ENCODE assay signal across 7 cellular contexts in the genomic region with DNA sequence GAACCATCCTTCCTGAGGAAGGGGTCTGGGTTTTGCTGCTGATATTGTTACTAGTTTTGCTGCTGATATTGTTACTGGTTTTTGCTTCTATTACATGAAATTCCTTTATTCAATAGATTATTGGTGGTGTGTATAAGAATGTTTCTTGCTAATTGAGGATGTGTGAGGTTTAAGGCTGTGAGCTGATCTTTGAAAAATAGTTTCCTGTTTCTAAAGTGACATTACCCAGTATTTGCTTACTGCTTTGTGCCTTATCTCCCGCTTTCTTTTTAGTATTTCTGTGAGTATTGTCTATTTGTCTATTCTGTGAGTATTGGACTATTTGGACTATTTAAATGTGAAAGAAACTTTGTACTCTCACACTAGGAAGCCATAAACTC. TPM values are rescaled to one million over a fixed set of nuclear protein-coding genes. Genes with fewer than 3 reads are reported as not detected.
A peak's percentile ranks its signal among the peaks of the same experiment; 100 is the strongest.
DNase-seq lines count a peak whose midpoint lies in the region; ATAC-seq and TF ChIP-seq lines count a peak whose summit lies in the region.

No MANE protein-coding gene starts in this region.

- peak overlapping the region; percentile 98 for H3K23ac ChIP-seq in IMR-90 (ENCODE audit: low read depth, low read length)

- H3K27me3 Mint-ChIP-seq in activated naive CD8-positive, alpha-beta T cell treated with anti-CD3 and anti-CD28 coated beads, Interleukin-2, amount 50 U/mL, for 24 hours, result no peaks in the 10 kb centered on the region

- in situ Hi-C loops in IMR-90 (cut with MboI; ENCODE audit: low sequenced_read_pairs), result no loop called here

- H4K20me1 ChIP-seq in IMR-90 (ENCODE audit: insufficient read depth, low read length), result 0 out of 2 replicates have a peak, but pooled peaks cover 2% of the 10 kb centered on the region

- CTCF ChIA-PET in IMR-90 (lab: Yijun Ruan, JAX), result interaction anchor here (0.7 to 1.1 kb wide), 3 partner anchors 17 to 1004 kb away, joined by 3 to 4 read pairs (median 3); no protein-coding TSS in a partner anchor

- H4K8ac ChIP-seq in IMR-90 (ENCODE audit: low read depth in 2 of 2, low read length in 2 of 2), result peak overlapping the region; percentile 11 to 44; a peak in 2 of 4 replicates

- no peak overlapping the region for H2AK9ac ChIP-seq in IMR-90 (replicated peaks; ENCODE audit: low read depth, low read length, poor library complexity)

- H3K56ac ChIP-seq in IMR-90 (ENCODE audit: extremely low read depth, insufficient read depth, low read length), result 0 out of 2 replicates have a peak overlapping the region, but pooled peaks have one; percentile 37

- H3K36me3 Mint-ChIP-seq in activated naive CD8-positive, alpha-beta T cell treated with anti-CD3 and anti-CD28 coated beads, Interleukin-2, amount 50 U/mL, for 24 hours (ENCODE audit: low read depth), result peaks cover 15% of the 10 kb centered on the region

- H3K4me3 Mint-ChIP-seq in activated naive CD8-positive, alpha-beta T cell treated with anti-CD3 and anti-CD28 coated beads, Interleukin-2, amount 50 U/mL, for 24 hours, result peak overlapping the region; percentile 88

- TF ChIP-seq POLR2A in IMR-90 (IDR thresholded peaks at IDR 0.05; ENCODE audit: low read depth, low read length) (no peak), stomach (IDR thresholded peaks at IDR 0.05) (no peak)

- ATAC-seq in IMR-90 (ENCODE audit: low read depth) (no peak), left lung (no peak), GM21619 (IDR thresholded peaks at IDR 0.05; ENCODE audit: unreplicated experiment) (no peak)
- no peak for ATAC-seq in activated naive CD8-positive, alpha-beta T cell treated with anti-CD3 and anti-CD28 coated beads, Interleukin-2, amount 50 U/mL, for 24 hours

- H3K14ac ChIP-seq in IMR-90 (replicated peaks; ENCODE audit: low read depth, low read length), result peak overlapping the region; percentile 86; the same call in 1 of the 2 replicates

- H2BK120ac ChIP-seq in IMR-90 (ENCODE audit: low read depth, low read length), result peak overlapping the region; percentile 83; the same call in 1 of the 2 replicates

- no peak overlapping the region for H4K91ac ChIP-seq in IMR-90 (ENCODE audit: insufficient read depth, low read depth, low read length)

- peak overlapping the region; percentile 84; the same call in 1 of the 2 replicates for H3K18ac ChIP-seq in IMR-90 (ENCODE audit: low read depth, low read length)

- H3K9me1 ChIP-seq in IMR-90 (ENCODE audit: insufficient read depth, low read length), result peaks cover 14% of the 10 kb centered on the region; the same call in 1 of the 2 replicates

- WGBS in IMR-90 (ENCODE audit: extremely low coverage in 2 of 2, insufficient read length in 1 of 2), 2 experiments, result no CpG with 5 or more reads among the region's 1 CpG
- 14 to 23% (median 18%) methylated on average over 1 of the region's 1 CpG for WGBS in stomach, 5 donors

- DNase-seq in IMR-90 (no peak), left lung (no peak), stomach (no peak), glomerular visceral epithelial cell (ENCODE audit: extremely low spot score) (no peak), DMS 273 treated with DMSO at 0.1 percent for 48 hours (lab: John Stamatoyannopoulos, UW) (no peak)
- no peak for DNase-seq in activated naive CD8-positive, alpha-beta T cell treated with anti-CD3 and anti-CD28 coated beads, Interleukin-2, amount 50 U/mL, for 24 hours

- H3K4me1 Mint-ChIP-seq in activated naive CD8-positive, alpha-beta T cell treated with anti-CD3 and anti-CD28 coated beads, Interleukin-2, amount 50 U/mL, for 24 hours, result peaks cover 94% of the 10 kb centered on the region

- H3K9me3 ChIP-seq in IMR-90 (ENCODE audit: control insufficient read depth, insufficient read depth, low read length), result no peaks in the 10 kb centered on the region
- no peaks in the 10 kb centered on the region for H3K9me3 ChIP-seq in left lung
- H3K9me3 ChIP-seq in stomach, result no peaks in the 10 kb centered on the region

- peaks cover 18% of the 10 kb centered on the region for H3K4me1 ChIP-seq in IMR-90 (ENCODE audit: control insufficient read depth, insufficient read depth, low read length)
- H3K4me1 ChIP-seq in left lung, result peaks cover 24 to 89% of the 10 kb centered on the region in 2 donors
- H3K4me1 ChIP-seq in stomach, result peaks cover 30 to 69% (median 45%) of the 10 kb centered on the region in 4 donors

- dilution Hi-C loops in IMR-90 (cut with HindIII; ENCODE audit: low sequenced_read_pairs, unreplicated experiment), result no loop called here

- peak overlapping the region; percentile 45; the same call in 1 of the 2 replicates for H3K9ac ChIP-seq in IMR-90 (ENCODE audit: low read depth, low read length)

- peak overlapping the region; percentile 79; the same call in 1 of the 2 replicates for H3K4ac ChIP-seq in IMR-90 (ENCODE audit: low read depth, low read length)

- no peaks in the 10 kb centered on the region for H3K36me3 ChIP-seq in IMR-90 (ENCODE audit: control insufficient read depth, insufficient read depth, low read length)
- H3K36me3 ChIP-seq in left lung, result no peaks in the 10 kb centered on the region
- H3K36me3 ChIP-seq in stomach, result no peaks in the 10 kb centered on the region

- 0 out of 3 replicates have a peak overlapping the region, but pooled peaks have one; percentile 87 for H2BK15ac ChIP-seq in IMR-90 (ENCODE audit: low read depth, low read length)

- intact Hi-C loops in IMR-90 (cut with micrococcal nuclease), result no loop called here
- intact Hi-C loops in left lung (cut with DNase I), result no loop called here
- intact Hi-C loops in stomach (cut with DNase I; ENCODE audit: low total_unique reads), result no loop called here

- H2AK5ac ChIP-seq in IMR-90 (ENCODE audit: low read depth, low read length), result no peak overlapping the region

- peak overlapping the region; percentile 89; the same call in 1 of the 2 replicates for H2BK20ac ChIP-seq in IMR-90 (ENCODE audit: low read depth, low read length)

- no peaks in the 10 kb centered on the region for H3K9me3 Mint-ChIP-seq in activated naive CD8-positive, alpha-beta T cell treated with anti-CD3 and anti-CD28 coated beads, Interleukin-2, amount 50 U/mL, for 24 hours

- TF ChIP-seq EP300 in stomach (IDR thresholded peaks at IDR 0.05), result no peak

- H3K27me3 ChIP-seq in IMR-90 (ENCODE audit: control insufficient read depth, insufficient read depth, low read length), result no peaks in the 10 kb centered on the region
- no peaks in the 10 kb centered on the region for H3K27me3 ChIP-seq in left lung
- no peaks in the 10 kb centered on the region for H3K27me3 ChIP-seq in stomach

- peak overlapping the region; percentile 7; the same call in 1 of the 2 replicates for H4K5ac ChIP-seq in IMR-90 (ENCODE audit: low read depth, low read length)

- H2BK5ac ChIP-seq in IMR-90 (ENCODE audit: low read depth, low read length, poor library complexity, severe bottlenecking), result peak overlapping the region; percentile 61

- H2AFZ ChIP-seq in IMR-90 (replicated peaks; ENCODE audit: low read length, poor library complexity), result peak overlapping the region; percentile 92

- no peak for TF ChIP-seq RAD21 in IMR-90 (IDR thresholded peaks at IDR 0.05; ENCODE audit: low read length)

- peak overlapping the region; percentile 99 for H3K4me2 ChIP-seq in IMR-90 (ENCODE audit: low read depth, low read length)

- POLR2A ChIA-PET in IMR-90 (lab: Charles Lee; ENCODE audit: unreplicated experiment), result interaction anchor here (1.0 kb wide), 1 partner anchor 11 kb away, joined by 3 read pairs; no protein-coding TSS in a partner anchor

- H3K27ac Mint-ChIP-seq in activated naive CD8-positive, alpha-beta T cell treated with anti-CD3 and anti-CD28 coated beads, Interleukin-2, amount 50 U/mL, for 24 hours, result peak overlapping the region; percentile 96

- TF ChIP-seq CTCF in IMR-90 (conservative IDR thresholded peaks at IDR 0.05; ENCODE audit: low read depth, low read length) (no peak), left lung (IDR thresholded peaks at IDR 0.05) (no peak), stomach (IDR thresholded peaks at IDR 0.05) (no peak)

- no TSS peak for BruUV-seq in IMR-90 (replicated peaks; lab: Mats Ljungman, UMichigan)

- H3K27ac ChIP-seq in IMR-90 (ENCODE audit: insufficient read depth, low read length) (peak overlapping the region; percentile 50; the same call in 1 of the 2 replicates), left lung (peak overlapping the region; percentile 89 to 95), stomach (peak overlapping the region in 4 of 5 donors; percentile 80 to 87 (median 86))

- H3K79me1 ChIP-seq in IMR-90 (ENCODE audit: low read depth in 1 of 2, low read length in 2 of 2), result peaks cover 30 to 63% of the 10 kb centered on the region in 2 experiments; a peak in 3 of 4 replicates

- H3K4me3 ChIP-seq in IMR-90 (ENCODE audit: insufficient read depth, low read depth, low read length) (peak overlapping the region; percentile 51; the same call in 1 of the 2 replicates), left lung (peak overlapping the region; percentile 34 to 56), stomach (peak overlapping the region; percentile 35 to 43 (median 40))

TF ChIP-seq in IMR-90, 13 proteins besides CTCF, POLR2A, EP300 and RAD21 (continues in another document):
- TF ChIP-seq, protein P1, sequence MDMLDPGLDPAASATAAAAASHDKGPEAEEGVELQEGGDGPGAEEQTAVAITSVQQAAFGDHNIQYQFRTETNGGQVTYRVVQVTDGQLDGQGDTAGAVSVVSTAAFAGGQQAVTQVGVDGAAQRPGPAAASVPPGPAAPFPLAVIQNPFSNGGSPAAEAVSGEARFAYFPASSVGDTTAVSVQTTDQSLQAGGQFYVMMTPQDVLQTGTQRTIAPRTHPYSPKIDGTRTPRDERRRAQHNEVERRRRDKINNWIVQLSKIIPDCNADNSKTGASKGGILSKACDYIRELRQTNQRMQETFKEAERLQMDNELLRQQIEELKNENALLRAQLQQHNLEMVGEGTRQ (IDR thresholded peaks at IDR 0.05; ENCODE audit: low read depth, low read length), result no peak
- no peak for TF ChIP-seq MXI1 (IDR thresholded peaks at IDR 0.05; ENCODE audit: borderline replicate concordance, low read depth, low read length)
- TF ChIP-seq MAZ (IDR thresholded peaks at IDR 0.05; ENCODE audit: borderline replicate concordance, low read depth, low read length), result no peak
- TF ChIP-seq SMC3 (IDR thresholded peaks at IDR 0.05; ENCODE audit: low read depth, low read length), result no peak
- no peak for TF ChIP-seq RCOR1 (IDR thresholded peaks at IDR 0.05; ENCODE audit: insufficient replicate concordance, low read length)
- no peak for TF ChIP-seq NFE2L2 (IDR thresholded peaks at IDR 0.05; ENCODE audit: low read depth, low read length)

RNA-seq across cellular contexts. Expression of a gene that starts 38.2 kb away (rescaled TPM):
- total RNA-seq in IMR-90 (2012; rRNA removed), result under 0.01 and 0.18 TPM in 2 replicates
- 0.21 and 0.22 TPM in 2 replicates for polyA plus RNA-seq in IMR-90 (2012; rRNA removed)
- polyA plus RNA-seq in IMR-90 (2012; cell fraction: cytosol; rRNA removed), result 0.02 and 0.14 TPM in 2 replicates
- polyA plus RNA-seq in IMR-90 (2012; cell fraction: nucleus; rRNA removed; ENCODE audit: low replicate concordance), result 0.08 and 0.49 TPM in 2 replicates
- under 1 TPM in 1 of 2 donors, not detected in 1; 0.18 TPM for total RNA-seq in left lung
- 1 to 10 TPM in 1 of 5 donors, under 1 TPM in 1, not detected in 3; 0.37 to 2.3 TPM for total RNA-seq in stomach
- under 1 TPM in 2 of 3 donors, not detected in 1; 0.08 to 0.25 TPM for polyA plus RNA-seq in stomach
